ENCODE assay signal across 19 cellular contexts in the genomic region with DNA sequence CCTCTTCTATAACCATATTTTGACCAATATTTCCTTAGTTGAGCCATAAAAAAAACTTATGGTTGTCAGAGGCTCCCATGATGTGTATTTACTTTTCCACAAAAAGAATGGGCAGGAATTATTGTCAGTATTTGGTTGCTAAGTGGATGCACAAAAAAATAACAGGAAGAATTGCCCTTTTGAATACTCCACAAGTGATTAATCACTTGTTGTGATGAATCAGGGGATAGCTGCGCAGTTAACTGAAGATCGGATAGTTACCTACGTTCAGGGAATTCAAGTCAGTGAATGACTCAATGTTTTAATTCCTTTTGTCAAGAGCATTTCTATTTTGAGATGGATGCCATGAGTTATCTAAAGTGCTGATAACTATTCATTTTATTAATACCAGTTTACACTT.
DNase-seq lines count a peak whose midpoint lies in the region; ATAC-seq, FAIRE-seq and TF ChIP-seq lines count a peak whose summit lies in the region.
"Had no signal": no experiment of that assay in that cellular context is flagged by ENCODE, and none has a peak within 500 bp of the region (broad histone marks: within the 10 kb centered on the region; RNA-seq: fewer than 3 reads in every experiment).

No MANE protein-coding gene starts in this region.

- POLR2A ChIA-PET in IMR-90 (lab: Charles Lee; ENCODE audit: unreplicated experiment), result no interaction called here

- no peaks in the 10 kb centered on the region for H3K79me2 ChIP-seq in keratinocyte (ENCODE audit: control insufficient read depth, insufficient read depth, low read length)
- H3K79me2 ChIP-seq: hepatocyte had no signal

- H3K9me1 ChIP-seq in IMR-90 (ENCODE audit: insufficient read depth, low read length), result no peaks in the 10 kb centered on the region
- H3K9me1 ChIP-seq in keratinocyte (ENCODE audit: control insufficient read depth, extremely low read depth, insufficient read depth, low read length), result no peaks in the 10 kb centered on the region

- WGBS in IMR-90 (ENCODE audit: extremely low coverage in 2 of 2, insufficient read length in 1 of 2), 2 experiments, result no CpG with 5 or more reads among the region's 3 CpGs
- 89 to 92% methylated on average over 3 of the region's 3 CpGs for WGBS in tibial nerve, 2 donors

- H2BK20ac ChIP-seq in IMR-90 (ENCODE audit: low read depth, low read length), result no peak overlapping the region

- H4K20me1 ChIP-seq in IMR-90 (ENCODE audit: insufficient read depth, low read length) (no peaks in the 10 kb centered on the region), keratinocyte (ENCODE audit: control insufficient read depth, extremely low read depth, insufficient read depth, low read length) (no peaks in the 10 kb centered on the region)

- H2AK5ac ChIP-seq in IMR-90 (ENCODE audit: low read depth, low read length), result no peak overlapping the region

- H3K27ac Mint-ChIP-seq in activated naive CD4-positive, alpha-beta T cell treated with anti-CD3 and anti-CD28 coated beads, Interleukin-2, amount 10 ng/mL, durations not matched to agents 7 days and 5 days, result no peak overlapping the region
- H3K27ac Mint-ChIP-seq: activated naive CD4-positive, alpha-beta T cell treated with anti-CD3 and anti-CD28 coated beads, Interleukin-2, amount 50 U/mL, for 72 hours; stimulated activated naive CD8-positive, alpha-beta T cell treated with anti-CD3 and anti-CD28 coated beads, Interleukin-15, Interleukin-2, amounts not matched to agents 100 ng/mL and 50 ng/mL, for 24 hours had no signal

- no peaks in the 10 kb centered on the region for H3K36me3 Mint-ChIP-seq in activated naive CD4-positive, alpha-beta T cell treated with anti-CD3 and anti-CD28 coated beads, Interleukin-2, amount 10 ng/mL, durations not matched to agents 7 days and 5 days
- H3K36me3 Mint-ChIP-seq: activated naive CD4-positive, alpha-beta T cell treated with anti-CD3 and anti-CD28 coated beads, Interleukin-2, amount 50 U/mL, for 72 hours had no signal

- TF ChIP-seq EP300 in tibial nerve (IDR thresholded peaks at IDR 0.05), result no peak

- H3K4me3 Mint-ChIP-seq in activated naive CD4-positive, alpha-beta T cell treated with anti-CD3 and anti-CD28 coated beads, Interleukin-2, amount 10 ng/mL, durations not matched to agents 7 days and 5 days, result no peak overlapping the region
- H3K4me3 Mint-ChIP-seq: stimulated activated naive CD8-positive, alpha-beta T cell treated with anti-CD3 and anti-CD28 coated beads, Interleukin-15, Interleukin-2, amounts not matched to agents 100 ng/mL and 50 ng/mL, for 24 hours had no signal

- no peaks in the 10 kb centered on the region for H3K79me1 ChIP-seq in IMR-90 (ENCODE audit: low read depth in 1 of 2, low read length in 2 of 2)

- TF ChIP-seq RAD21 in IMR-90 (IDR thresholded peaks at IDR 0.05; ENCODE audit: low read length), result no peak

- H3K9ac ChIP-seq in IMR-90 (ENCODE audit: low read depth, low read length) (no peak overlapping the region), keratinocyte (ENCODE audit: control insufficient read depth, extremely low read depth, insufficient read depth, low read length) (no peak overlapping the region)

- H3K27me3 Mint-ChIP-seq in activated naive CD4-positive, alpha-beta T cell treated with anti-CD3 and anti-CD28 coated beads, Interleukin-2, amount 10 ng/mL, durations not matched to agents 7 days and 5 days, result no peaks in the 10 kb centered on the region
- H3K27me3 Mint-ChIP-seq: stimulated activated naive CD8-positive, alpha-beta T cell treated with anti-CD3 and anti-CD28 coated beads, Interleukin-15, Interleukin-2, amounts not matched to agents 100 ng/mL and 50 ng/mL, for 24 hours had no signal

- H2BK15ac ChIP-seq in IMR-90 (ENCODE audit: low read depth, low read length), result no peak overlapping the region

- DNase-seq in Caki2 (ENCODE audit: low read depth) (peak; percentile 67), IMR-90 (peak; percentile 61), astrocyte of the cerebellum (ENCODE audit: low read depth) (peak; percentile 28), keratinocyte (ENCODE audit: low read depth, low spot score) (peak; percentile 88), tibial nerve (ENCODE audit: low spot score in 2 of 2) (no peak), sciatic nerve (ENCODE audit: low spot score) (no peak)
- DNase-seq in activated naive CD4-positive, alpha-beta T cell treated with anti-CD3 and anti-CD28 coated beads, Interleukin-2, amount 10 ng/mL, durations not matched to agents 7 days and 5 days, result no peak
- DNase-seq: activated CD4-positive, alpha-beta T cell treated with anti-CD3 and anti-CD28 coated beads for 4 hours; NCI-H187 treated with DMSO at 0.1 percent for 48 hours; NCI-H526; posterior cingulate gyrus; RPMI8226 had no signal

- H2AFZ ChIP-seq in IMR-90 (replicated peaks; ENCODE audit: low read length, poor library complexity) (no peak overlapping the region), keratinocyte (ENCODE audit: control insufficient read depth, low read length) (no peak overlapping the region)
- H2AFZ ChIP-seq: hepatocyte had no signal

- H2BK5ac ChIP-seq in IMR-90 (ENCODE audit: low read depth, low read length, poor library complexity, severe bottlenecking), result no peak overlapping the region

- H3K4me3 ChIP-seq in IMR-90 (ENCODE audit: insufficient read depth, low read depth, low read length) (no peak overlapping the region), astrocyte of the cerebellum (ENCODE audit: low read depth, low read length) (no peak overlapping the region), keratinocyte (ENCODE audit: control insufficient read depth in 2 of 3, extremely low read depth in 1 of 3, insufficient read depth in 2 of 3, low read depth in 1 of 3, low read length in 3 of 3) (no peak overlapping the region), tibial nerve (no peak overlapping the region)
- H3K4me3 ChIP-seq: hepatocyte had no signal

- H3K18ac ChIP-seq in IMR-90 (ENCODE audit: low read depth, low read length), result no peak overlapping the region

- H2BK120ac ChIP-seq in IMR-90 (ENCODE audit: low read depth, low read length), result no peak overlapping the region

- H3K23ac ChIP-seq in IMR-90 (ENCODE audit: low read depth, low read length), result no peak overlapping the region

- H3K9me3 Mint-ChIP-seq in activated naive CD4-positive, alpha-beta T cell treated with anti-CD3 and anti-CD28 coated beads, Interleukin-2, amount 10 ng/mL, durations not matched to agents 7 days and 5 days, result no peaks in the 10 kb centered on the region
- H3K9me3 Mint-ChIP-seq: stimulated activated naive CD8-positive, alpha-beta T cell treated with anti-CD3 and anti-CD28 coated beads, Interleukin-15, Interleukin-2, amounts not matched to agents 100 ng/mL and 50 ng/mL, for 24 hours had no signal

- H3K4me1 ChIP-seq in IMR-90 (ENCODE audit: control insufficient read depth, insufficient read depth, low read length) (no peaks in the 10 kb centered on the region), keratinocyte (ENCODE audit: control insufficient read depth, extremely low read depth, insufficient read depth, low read length) (no peaks in the 10 kb centered on the region), tibial nerve (no peaks in the 10 kb centered on the region)

- H3K56ac ChIP-seq in IMR-90 (ENCODE audit: extremely low read depth, insufficient read depth, low read length), result no peak overlapping the region

- ATAC-seq in IMR-90 (ENCODE audit: low read depth) (no peak), GM19324 (IDR thresholded peaks at IDR 0.05; ENCODE audit: low FRiP score, unreplicated experiment) (no peak), sciatic nerve (no peak)
- ATAC-seq: activated naive CD4-positive, alpha-beta T cell treated with anti-CD3 and anti-CD28 coated beads, Interleukin-2, amount 50 U/mL, for 72 hours had no signal

- no peak overlapping the region for H3K4ac ChIP-seq in IMR-90 (ENCODE audit: low read depth, low read length)

- H2AK9ac ChIP-seq in IMR-90 (replicated peaks; ENCODE audit: low read depth, low read length, poor library complexity), result no peak overlapping the region

- H3K4me1 Mint-ChIP-seq in activated naive CD4-positive, alpha-beta T cell treated with anti-CD3 and anti-CD28 coated beads, Interleukin-2, amount 10 ng/mL, durations not matched to agents 7 days and 5 days, result no peaks in the 10 kb centered on the region

- in situ Hi-C loops in Caki2 (cut with HindIII; ENCODE audit: low pct_unique_long_range_greater_than_20kb, low sequenced_read_pairs) (no loop called here), IMR-90 (cut with MboI; ENCODE audit: low sequenced_read_pairs) (no loop called here), astrocyte of the cerebellum (cut with HindIII; ENCODE audit: low sequenced_read_pairs) (no loop called here)

- FAIRE-seq in keratinocyte (lab: Jason Lieb, UNC), result peak; percentile 90
- FAIRE-seq: G401.6, GM12892 had no signal

- no peak overlapping the region for H3K27ac ChIP-seq in IMR-90 (ENCODE audit: insufficient read depth, low read length)
- peak overlapping the region; percentile 49 for H3K27ac ChIP-seq in keratinocyte (ENCODE audit: control insufficient read depth, insufficient read depth, low read length)
- no peak overlapping the region for H3K27ac ChIP-seq in tibial nerve
- H3K27ac ChIP-seq: C4-2B, hepatocyte had no signal

- H3K9me3 ChIP-seq in IMR-90 (ENCODE audit: control insufficient read depth, insufficient read depth, low read length) (no peaks in the 10 kb centered on the region), keratinocyte (ENCODE audit: control insufficient read depth, low read depth, low read length) (no peaks in the 10 kb centered on the region), tibial nerve (no peaks in the 10 kb centered on the region)

- H3K36me3 ChIP-seq in IMR-90 (ENCODE audit: control insufficient read depth, insufficient read depth, low read length) (no peaks in the 10 kb centered on the region), keratinocyte (ENCODE audit: control insufficient read depth in 2 of 2, extremely low read depth in 1 of 2, insufficient read depth in 2 of 2, low read length in 2 of 2) (no peaks in the 10 kb centered on the region), tibial nerve (no peaks in the 10 kb centered on the region)

- TF ChIP-seq CTCF in IMR-90 (conservative IDR thresholded peaks at IDR 0.05; ENCODE audit: low read depth, low read length) (no peak), astrocyte of the cerebellum (IDR thresholded peaks at IDR 0.05; ENCODE audit: low read depth, low read length, missing control alignments) (no peak), keratinocyte (optimal IDR thresholded peaks at IDR 0.05 in 1 of 3, IDR thresholded peaks at IDR 0.05 in 1 of 3, conservative IDR thresholded peaks at IDR 0.05 in 1 of 3; ENCODE audit: extremely low read depth in 1 of 3, insufficient read depth in 2 of 3, low read length in 3 of 3) (no peak), tibial nerve (IDR thresholded peaks at IDR 0.05) (no peak)

- dilution Hi-C loops in IMR-90 (cut with HindIII; ENCODE audit: low sequenced_read_pairs, unreplicated experiment) (no loop called here), keratinocyte (cut with MboI; ENCODE audit: extremely low pct_ligation_motif_present, low sequenced_read_pairs) (no loop called here)

- H4K5ac ChIP-seq in IMR-90 (ENCODE audit: low read depth, low read length), result no peak overlapping the region

- intact Hi-C loops in IMR-90 (cut with micrococcal nuclease), result no loop called here
- intact Hi-C loops in sciatic nerve (cut with DNase I), result no loop called here

- H3K27me3 ChIP-seq in IMR-90 (ENCODE audit: control insufficient read depth, insufficient read depth, low read length), result no peaks in the 10 kb centered on the region
- H3K27me3 ChIP-seq in keratinocyte (ENCODE audit: control insufficient read depth, extremely low read depth, insufficient read depth, low read length), result no peaks in the 10 kb centered on the region
- H3K27me3 ChIP-seq in tibial nerve, result no peaks in the 10 kb centered on the region
- H3K27me3 ChIP-seq: hepatocyte had no signal

- H3K4me2 ChIP-seq in IMR-90 (ENCODE audit: low read depth, low read length), result no peak overlapping the region
- no peak overlapping the region for H3K4me2 ChIP-seq in keratinocyte (ENCODE audit: control insufficient read depth, extremely low read depth, insufficient read depth, low read depth, low read length)
- H3K4me2 ChIP-seq: hepatocyte had no signal

- BruUV-seq in IMR-90 (replicated peaks; lab: Mats Ljungman, UMichigan), result no TSS peak

- TF ChIP-seq POLR2A in IMR-90 (IDR thresholded peaks at IDR 0.05; ENCODE audit: low read depth, low read length) (no peak), tibial nerve (IDR thresholded peaks at IDR 0.05) (no peak)

- H3K14ac ChIP-seq in IMR-90 (replicated peaks; ENCODE audit: low read depth, low read length), result no peak overlapping the region

- CTCF ChIA-PET in IMR-90 (lab: Yijun Ruan, JAX), result no interaction called here
- CTCF ChIA-PET in activated naive CD4-positive, alpha-beta T cell treated with anti-CD3 and anti-CD28 coated beads, Interleukin-2, amount 10 ng/mL, durations not matched to agents 7 days and 5 days (lab: Charles Lee), result no interaction called here

- H4K8ac ChIP-seq in IMR-90 (ENCODE audit: low read depth in 2 of 2, low read length in 2 of 2), result no peak overlapping the region

- no peak overlapping the region for H4K91ac ChIP-seq in IMR-90 (ENCODE audit: insufficient read depth, low read depth, low read length)

Comparison
In these comparisons a context has a peak if more than half of its experiments do, and no peak if none do; other contexts are left out.
1. DNase-seq: peak in Caki2 (single experiment), IMR-90 (single experiment), astrocyte of the cerebellum (single experiment) and keratinocyte (single experiment); none in activated naive CD4-positive, alpha-beta T cell treated with anti-CD3 and anti-CD28 coated beads, Interleukin-2, amount 10 ng/mL, durations not matched to agents 7 days and 5 days (single experiment), tibial nerve (0 of 2) and sciatic nerve (single experiment).